8 cellular contexts compared by ENCODE assay signal in genomic region chr4:148054275-148054674, GRCh38.
A peak's percentile ranks its signal among the peaks of the same experiment; 100 is the strongest.
DNase-seq lines count a peak whose midpoint lies in the region; ATAC-seq and TF ChIP-seq lines count a peak whose summit lies in the region.

No MANE protein-coding gene starts in this region.

- ATAC-seq in right cardiac atrium: no peak
- no peak for ATAC-seq in left ventricle myocardium superior
- peak; percentile 50 for ATAC-seq in upper lobe of right lung

- DNase-seq in right cardiac atrium (no peak), left ventricle myocardium superior (no peak), NCI-H2107 (lab: John Stamatoyannopoulos, UW) (peak; percentile 25), upper lobe of right lung (no peak), NCI-H1105 treated with DMSO at 0.1 percent for 48 hours (lab: John Stamatoyannopoulos, UW) (no peak), GM19240 (ENCODE audit: insufficient read length, low spot score) (no peak), nucleus accumbens (lab: John Stamatoyannopoulos, UW) (no peak)
- DNase-seq in central memory CD4-positive, alpha-beta T cell: peak; percentile 9

- no peak overlapping the region for H3K4me3 ChIP-seq in right cardiac atrium (ENCODE audit: low read length)
- no peak overlapping the region for H3K4me3 ChIP-seq in upper lobe of right lung

- peak overlapping the region; percentile 72 for H3K27ac ChIP-seq in right cardiac atrium (ENCODE audit: low read length)
- H3K27ac ChIP-seq in upper lobe of right lung: no peak overlapping the region

- TF ChIP-seq CTCF in upper lobe of right lung (IDR thresholded peaks at IDR 0.05): no peak

- WGBS in right cardiac atrium: 57% methylated on average over 3 of the region's 3 CpGs

- H3K27me3 ChIP-seq in right cardiac atrium (ENCODE audit: control insufficient read depth, insufficient read depth) (no peaks in the 10 kb centered on the region), upper lobe of right lung (no peaks in the 10 kb centered on the region)

- intact Hi-C loops in right cardiac atrium (cut with DNase I) (loop anchor here in 1 of 4 donors (10.0 kb wide), 1 partner anchor 391 kb away; the partner anchor contains the start of gene NR3C2), left ventricle myocardium superior (cut with micrococcal nuclease) (no loop called here), upper lobe of right lung (cut with DNase I) (no loop called here)

- H3K4me1 ChIP-seq in right cardiac atrium (ENCODE audit: control insufficient read depth, insufficient read depth, low read length) (peaks cover 5% of the 10 kb centered on the region), upper lobe of right lung (peaks cover 11% of the 10 kb centered on the region)

- no peaks in the 10 kb centered on the region for H3K36me3 ChIP-seq in upper lobe of right lung

- no peaks in the 10 kb centered on the region for H3K9me3 ChIP-seq in right cardiac atrium (ENCODE audit: control insufficient read depth, low read length)
- H3K9me3 ChIP-seq in upper lobe of right lung: no peaks in the 10 kb centered on the region

Comparison
In these comparisons a context has a peak if more than half of its experiments do, and no peak if none do; other contexts are left out.
1. DNase-seq: peak in NCI-H2107 (single experiment) and central memory CD4-positive, alpha-beta T cell (single experiment); none in right cardiac atrium (0 of 3), left ventricle myocardium superior (single experiment), upper lobe of right lung (single experiment), NCI-H1105 treated with DMSO at 0.1 percent for 48 hours (single experiment), GM19240 (single experiment) and nucleus accumbens (0 of 56).